12 cellular contexts compared by ENCODE assay signal in genomic region chr20:62859721-62860120, GRCh38. TPM values are rescaled to one million over a fixed set of nuclear protein-coding genes. Genes with fewer than 3 reads are reported as not detected.
DNase-seq lines count a peak whose midpoint lies in the region; ATAC-seq and TF ChIP-seq lines count a peak whose summit lies in the region.
"Had no signal": no experiment of that assay in that cellular context is flagged by ENCODE, and none has a peak within 500 bp of the region (broad histone marks: within the 10 kb centered on the region; RNA-seq: fewer than 3 reads in every experiment).

No MANE protein-coding gene starts in this region.

- no peak for TF ChIP-seq EP300 in upper lobe of left lung (IDR thresholded peaks at IDR 0.05)

- H3K4me1 ChIP-seq in iPS-20b (ENCODE audit: insufficient read depth, low read length) (peaks cover 9% of the 10 kb centered on the region; the same call in 1 of the 2 replicates), upper lobe of left lung (peaks cover 14 to 23% (median 15%) of the 10 kb centered on the region in 4 donors)

- H3K9ac ChIP-seq in iPS-20b (ENCODE audit: low read depth, low read length) = no peak overlapping the region

- H3K36me3 ChIP-seq in iPS-20b (ENCODE audit: insufficient read depth, low read depth, low read length) = peaks cover 22% of the 10 kb centered on the region
- H3K36me3 ChIP-seq in upper lobe of left lung = peaks cover 0 to 18% (median 3%) of the 10 kb centered on the region in 4 donors

- intact Hi-C loops in activated CD8-positive, alpha-beta T cell treated with anti-CD3 and anti-CD28 coated beads for 36 hours (cut with micrococcal nuclease) = no loop called here

- DNase-seq in stimulated activated naive CD8-positive, alpha-beta T cell treated with anti-CD3 and anti-CD28 coated beads, Interleukin-15, Interleukin-2, amounts not matched to agents 100 U/mL and 50 U/mL, for 24 hours = no peak
- no peak for DNase-seq in activated CD8-positive, alpha-beta T cell treated with anti-CD3 and anti-CD28 coated beads for 36 hours
- DNase-seq in left lobe of liver (ENCODE audit: low spot score) (no peak), upper lobe of left lung (no peak), NCI-H1930 (lab: John Stamatoyannopoulos, UW) (no peak)
- DNase-seq: activated effector memory CD4-positive, alpha-beta T cell treated with anti-CD3 and anti-CD28 coated beads, Interleukin-2, amount 50 U/mL, for 16 hours; left colon; small intestine; stimulated activated naive CD4-positive, alpha-beta T cell had no signal

- H3K27me3 ChIP-seq in iPS-20b (ENCODE audit: insufficient read depth, low read length) (peaks cover 10% of the 10 kb centered on the region; the same call in 1 of the 2 replicates), upper lobe of left lung (no peaks in the 10 kb centered on the region)

- no peak overlapping the region for H3K27ac Mint-ChIP-seq in stimulated activated naive CD8-positive, alpha-beta T cell treated with anti-CD3 and anti-CD28 coated beads, Interleukin-15, Interleukin-2, amounts not matched to agents 100 ng/mL and 50 ng/mL, for 24 hours
- no peak overlapping the region for H3K27ac Mint-ChIP-seq in activated CD8-positive, alpha-beta T cell treated with anti-CD3 and anti-CD28 coated beads for 36 hours

- no peak for TF ChIP-seq CTCF in activated CD8-positive, alpha-beta T cell treated with anti-CD3 and anti-CD28 coated beads for 36 hours (IDR thresholded peaks at IDR 0.05)
- no peak for TF ChIP-seq CTCF in upper lobe of left lung (IDR thresholded peaks at IDR 0.05)

- POLR2A ChIA-PET in activated CD8-positive, alpha-beta T cell treated with anti-CD3 and anti-CD28 coated beads for 36 hours (lab: Charles Lee) = no interaction called here

- TF ChIP-seq POLR2A in upper lobe of left lung (IDR thresholded peaks at IDR 0.05) = no peak

- no peaks in the 10 kb centered on the region for H3K9me3 Mint-ChIP-seq in stimulated activated naive CD8-positive, alpha-beta T cell treated with anti-CD3 and anti-CD28 coated beads, Interleukin-15, Interleukin-2, amounts not matched to agents 100 ng/mL and 50 ng/mL, for 24 hours
- no peaks in the 10 kb centered on the region for H3K9me3 Mint-ChIP-seq in activated CD8-positive, alpha-beta T cell treated with anti-CD3 and anti-CD28 coated beads for 36 hours

- H3K9me3 ChIP-seq in iPS-20b (ENCODE audit: insufficient read depth, low read depth, low read length) = no peaks in the 10 kb centered on the region
- no peaks in the 10 kb centered on the region for H3K9me3 ChIP-seq in upper lobe of left lung

- CTCF ChIA-PET in activated CD8-positive, alpha-beta T cell treated with anti-CD3 and anti-CD28 coated beads for 36 hours (lab: Charles Lee) = interaction anchor here (1.0 kb wide), 1 partner anchor 14 kb away, joined by 3 read pairs; no protein-coding TSS in a partner anchor

- H3K4me3 ChIP-seq in iPS-20b (ENCODE audit: low read length) (peak overlapping the region; percentile 65; the same call in 1 of the 2 replicates), upper lobe of left lung (no peak overlapping the region)

- H3K27me3 Mint-ChIP-seq in stimulated activated naive CD8-positive, alpha-beta T cell treated with anti-CD3 and anti-CD28 coated beads, Interleukin-15, Interleukin-2, amounts not matched to agents 100 ng/mL and 50 ng/mL, for 24 hours = peaks cover 7% of the 10 kb centered on the region
- H3K27me3 Mint-ChIP-seq in activated CD8-positive, alpha-beta T cell treated with anti-CD3 and anti-CD28 coated beads for 36 hours = no peaks in the 10 kb centered on the region

- H3K4me3 Mint-ChIP-seq in stimulated activated naive CD8-positive, alpha-beta T cell treated with anti-CD3 and anti-CD28 coated beads, Interleukin-15, Interleukin-2, amounts not matched to agents 100 ng/mL and 50 ng/mL, for 24 hours = peak overlapping the region; percentile 80
- H3K4me3 Mint-ChIP-seq in activated CD8-positive, alpha-beta T cell treated with anti-CD3 and anti-CD28 coated beads for 36 hours = peak overlapping the region; percentile 69

- 94 to 98% methylated on average over 12 of the region's 12 CpGs for WGBS in upper lobe of left lung, 2 donors

- H3K27ac ChIP-seq in iPS-20b (ENCODE audit: low read length) (no peak overlapping the region), upper lobe of left lung (no peak overlapping the region)

- H3K4me1 Mint-ChIP-seq in stimulated activated naive CD8-positive, alpha-beta T cell treated with anti-CD3 and anti-CD28 coated beads, Interleukin-15, Interleukin-2, amounts not matched to agents 100 ng/mL and 50 ng/mL, for 24 hours (ENCODE audit: low read depth) = peaks cover 17% of the 10 kb centered on the region
- peaks cover 19% of the 10 kb centered on the region for H3K4me1 Mint-ChIP-seq in activated CD8-positive, alpha-beta T cell treated with anti-CD3 and anti-CD28 coated beads for 36 hours (ENCODE audit: low read depth)

- no peak for ATAC-seq in stimulated activated naive CD8-positive, alpha-beta T cell treated with anti-CD3 and anti-CD28 coated beads, Interleukin-15, Interleukin-2, amounts not matched to agents 100 U/mL and 50 U/mL, for 24 hours
- ATAC-seq in activated CD8-positive, alpha-beta T cell treated with anti-CD3 and anti-CD28 coated beads for 36 hours = no peak
- ATAC-seq in HG02885 (IDR thresholded peaks at IDR 0.05; ENCODE audit: poor library complexity, unreplicated experiment) = no peak
- no peak for ATAC-seq in left lobe of liver
- ATAC-seq in upper lobe of left lung (ENCODE audit: low FRiP score in 2 of 2) = no peak
- ATAC-seq: left colon had no signal

- H3K36me3 Mint-ChIP-seq in stimulated activated naive CD8-positive, alpha-beta T cell treated with anti-CD3 and anti-CD28 coated beads, Interleukin-15, Interleukin-2, amounts not matched to agents 100 ng/mL and 50 ng/mL, for 24 hours (ENCODE audit: low read depth) = peaks cover 14% of the 10 kb centered on the region
- H3K36me3 Mint-ChIP-seq in activated CD8-positive, alpha-beta T cell treated with anti-CD3 and anti-CD28 coated beads for 36 hours (ENCODE audit: low read depth) = peaks cover 9% of the 10 kb centered on the region

RNA-seq across cellular contexts. Expression of gene TCFL5, which starts 1.9 kb away (rescaled TPM):
- 1 to 10 TPM; 7.5 to 7.6 TPM for total RNA-seq in activated CD8-positive, alpha-beta T cell treated with anti-CD3 and anti-CD28 coated beads for 36 hours
- total RNA-seq in left lobe of liver (6.2 TPM), upper lobe of left lung (1 to 10 TPM; 2.1 to 9.6 (median 7.1) TPM)

RNA-seq across cellular contexts. Expression of gene COL9A3, which starts 42.9 kb away (rescaled TPM):
- not detected for total RNA-seq in activated CD8-positive, alpha-beta T cell treated with anti-CD3 and anti-CD28 coated beads for 36 hours
- total RNA-seq in left lobe of liver = 4.0 TPM
- 1 to 10 TPM in 4 of 6 donors, under 1 TPM in 1, not detected in 1; 0.57 to 8.4 (median 2.1) TPM for total RNA-seq in upper lobe of left lung

RNA-seq across cellular contexts. Expression of gene OGFR, which starts 55.1 kb away (rescaled TPM):
- 10 to 100 TPM; 53.6 to 55.2 TPM for total RNA-seq in activated CD8-positive, alpha-beta T cell treated with anti-CD3 and anti-CD28 coated beads for 36 hours
- 49.5 TPM for total RNA-seq in left lobe of liver
- total RNA-seq in upper lobe of left lung = 100 to 1,000 TPM in 2 of 6 donors, 10 to 100 TPM in 4; 63.8 to 166 (median 74.9) TPM
